25 cellular contexts compared by ENCODE assay signal in the genomic region with DNA sequence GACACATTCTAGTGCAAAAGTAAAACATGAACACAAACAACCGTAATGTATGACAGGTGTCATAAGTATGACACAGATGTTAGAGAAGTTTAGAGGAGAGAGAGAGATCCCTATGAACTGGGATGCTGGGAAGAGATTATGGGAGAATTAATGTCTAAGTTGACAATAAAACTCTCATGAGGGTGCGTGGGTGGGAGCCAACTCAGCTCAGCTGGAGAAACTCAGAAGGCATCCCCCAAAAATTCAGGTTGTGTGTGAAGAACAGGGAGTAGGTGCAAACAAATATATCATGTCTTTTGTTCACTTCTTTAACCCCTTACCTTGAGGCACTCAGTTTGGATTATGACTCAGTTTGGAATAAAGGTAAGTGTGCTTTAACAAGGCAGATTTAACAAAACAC.
A peak's percentile ranks its signal among the peaks of the same experiment; 100 is the strongest.
DNase-seq lines count a peak whose midpoint lies in the region; ATAC-seq and TF ChIP-seq lines count a peak whose summit lies in the region.
"Had no signal": no experiment of that assay in that cellular context is flagged by ENCODE, and none has a peak within 500 bp of the region (broad histone marks: within the 10 kb centered on the region; RNA-seq: fewer than 3 reads in every experiment).

No MANE protein-coding gene starts in this region.

- H3K27ac ChIP-seq in CD4-positive, alpha-beta T cell (ENCODE audit: low read depth, low read length), result no peak overlapping the region
- H3K27ac ChIP-seq: BLaER1, RWPE1 had no signal

- H3K27ac Mint-ChIP-seq in activated T-cell treated with anti-CD3 and anti-CD28 coated beads, Interleukin-2, amount 50 U/mL, for 24 hours, result peak overlapping the region; percentile 24
- peak overlapping the region; percentile 89 for H3K27ac Mint-ChIP-seq in CD4-positive, alpha-beta T cell
- H3K27ac Mint-ChIP-seq in T-helper 17 cell, result peak overlapping the region; percentile 3
- H3K27ac Mint-ChIP-seq: HFFc6 had no signal

- H3K27me3 ChIP-seq in CD4-positive, alpha-beta T cell (ENCODE audit: control insufficient read depth, insufficient read depth, low read length), result no peaks in the 10 kb centered on the region
- H3K27me3 ChIP-seq: BLaER1 had no signal

- no peaks in the 10 kb centered on the region for H3K27me3 Mint-ChIP-seq in activated T-cell treated with anti-CD3 and anti-CD28 coated beads, Interleukin-2, amount 50 U/mL, for 24 hours
- H3K27me3 Mint-ChIP-seq in CD4-positive, alpha-beta T cell, result no peaks in the 10 kb centered on the region
- no peaks in the 10 kb centered on the region for H3K27me3 Mint-ChIP-seq in T-helper 17 cell
- H3K27me3 Mint-ChIP-seq: CD4-positive, CD25-positive, alpha-beta regulatory T cell had no signal

- intact Hi-C loops in CD4-positive, alpha-beta T cell (cut with DNase I, micrococcal nuclease), result loop anchor here in 1 of 2 experiments (5.0 kb wide), 1 partner anchor 200 kb away; no protein-coding TSS in a partner anchor
- intact Hi-C loops in head of caudate nucleus (cut with DNase I), result no loop called here

- H3K4me1 Mint-ChIP-seq in activated T-cell treated with anti-CD3 and anti-CD28 coated beads, Interleukin-2, amount 50 U/mL, for 24 hours (ENCODE audit: low read depth), result peaks cover 85% of the 10 kb centered on the region
- peaks cover 91% of the 10 kb centered on the region for H3K4me1 Mint-ChIP-seq in CD4-positive, alpha-beta T cell (ENCODE audit: low read depth)
- peaks cover 51% of the 10 kb centered on the region for H3K4me1 Mint-ChIP-seq in T-helper 17 cell

- H3K9me3 Mint-ChIP-seq in activated T-cell treated with anti-CD3 and anti-CD28 coated beads, Interleukin-2, amount 50 U/mL, for 24 hours, result peaks cover 8% of the 10 kb centered on the region
- H3K9me3 Mint-ChIP-seq in CD4-positive, alpha-beta T cell, result peaks cover 2% of the 10 kb centered on the region
- H3K9me3 Mint-ChIP-seq: HFFc6 had no signal

- no peak for TF ChIP-seq CTCF in CD4-positive, alpha-beta T cell (IDR thresholded peaks at IDR 0.05)

- no peak for ATAC-seq in CD4-positive, alpha-beta T cell (ENCODE audit: poor library complexity)
- ATAC-seq in T-helper 17 cell, result no peak
- ATAC-seq: Panc1 had no signal

- no peak overlapping the region for H3K4me3 Mint-ChIP-seq in activated T-cell treated with anti-CD3 and anti-CD28 coated beads, Interleukin-2, amount 50 U/mL, for 24 hours
- no peak overlapping the region for H3K4me3 Mint-ChIP-seq in CD4-positive, alpha-beta T cell
- H3K4me3 Mint-ChIP-seq in T-helper 17 cell, result no peak overlapping the region
- H3K4me3 Mint-ChIP-seq: HFFc6 had no signal

- POLR2A ChIA-PET in CD4-positive, alpha-beta T cell (lab: Charles Lee), result no interaction called here

- CTCF ChIA-PET in CD4-positive, alpha-beta T cell (lab: Charles Lee), result no interaction called here

- H3K9me3 ChIP-seq in CD4-positive, alpha-beta T cell (ENCODE audit: control insufficient read depth, low read length), result no peaks in the 10 kb centered on the region
- H3K9me3 ChIP-seq in T-helper 17 cell (ENCODE audit: control insufficient read depth, low read length, poor library complexity, severe bottlenecking), result no peaks in the 10 kb centered on the region
- H3K9me3 ChIP-seq: BLaER1, Caco-2, HAP-1 had no signal

- H3K36me3 Mint-ChIP-seq in activated T-cell treated with anti-CD3 and anti-CD28 coated beads, Interleukin-2, amount 50 U/mL, for 24 hours (ENCODE audit: low read depth), result peaks cover 73% of the 10 kb centered on the region
- H3K36me3 Mint-ChIP-seq in CD4-positive, alpha-beta T cell (ENCODE audit: low read depth), result peaks cover 40% of the 10 kb centered on the region
- peaks cover 6% of the 10 kb centered on the region for H3K36me3 Mint-ChIP-seq in T-helper 17 cell (ENCODE audit: low read depth)

- no peak for DNase-seq in activated T-cell treated with anti-CD3 and anti-CD28 coated beads, Interleukin-2, amount 50 U/mL, for 24 hours
- DNase-seq in activated T-cell treated with anti-CD3 and anti-CD28 coated beads, Interleukin-2, amount 50 U/mL, for 48 hours, result no peak
- no peak for DNase-seq in CD4-positive, alpha-beta T cell
- DNase-seq in T-helper 17 cell (no peak), head of caudate nucleus (peak in 25 of 42 donors; percentile 2 to 73 (median 32)), NCI-H526 treated with DMSO at 0.1 percent for 48 hours (lab: John Stamatoyannopoulos, UW) (no peak)
- DNase-seq in stimulated activated CD4-positive, alpha-beta T cell treated with anti-CD3 and anti-CD28 coated beads, Interleukin-12 subunit alpha, Interleukin-12 subunit beta, amount 100 ng/mL, for 4 hours, result no peak
- DNase-seq: Caco-2; CD4-positive, CD25-positive, alpha-beta regulatory T cell; DMS 273 treated with DMSO at 0.1 percent for 48 hours; DMS79; EL; GDM1; GOT3; HFFc6; IMR-90; KG1; MM.1S; NCI-H2029; NCI-H524 treated with DMSO at 0.1 percent for 48 hours; SHP77 had no signal

Comparison
In these comparisons a context has a peak if more than half of its experiments do, and no peak if none do; other contexts are left out.
1. DNase-seq: peak in head of caudate nucleus (25 of 42); none in activated T-cell treated with anti-CD3 and anti-CD28 coated beads, Interleukin-2, amount 50 U/mL, for 24 hours (single experiment), activated T-cell treated with anti-CD3 and anti-CD28 coated beads, Interleukin-2, amount 50 U/mL, for 48 hours (0 of 2), CD4-positive, alpha-beta T cell (0 of 10), T-helper 17 cell (0 of 3), NCI-H526 treated with DMSO at 0.1 percent for 48 hours (single experiment) and stimulated activated CD4-positive, alpha-beta T cell treated with anti-CD3 and anti-CD28 coated beads, Interleukin-12 subunit alpha, Interleukin-12 subunit beta, amount 100 ng/mL, for 4 hours (single experiment).
2. H3K27ac Mint-ChIP-seq: peak in every context shown above with its lines; median percentile 89 in CD4-positive, alpha-beta T cell; 24 in activated T-cell treated with anti-CD3 and anti-CD28 coated beads, Interleukin-2, amount 50 U/mL, for 24 hours; 3 in T-helper 17 cell.